16 cellular contexts compared by ENCODE assay signal in the genomic region with DNA sequence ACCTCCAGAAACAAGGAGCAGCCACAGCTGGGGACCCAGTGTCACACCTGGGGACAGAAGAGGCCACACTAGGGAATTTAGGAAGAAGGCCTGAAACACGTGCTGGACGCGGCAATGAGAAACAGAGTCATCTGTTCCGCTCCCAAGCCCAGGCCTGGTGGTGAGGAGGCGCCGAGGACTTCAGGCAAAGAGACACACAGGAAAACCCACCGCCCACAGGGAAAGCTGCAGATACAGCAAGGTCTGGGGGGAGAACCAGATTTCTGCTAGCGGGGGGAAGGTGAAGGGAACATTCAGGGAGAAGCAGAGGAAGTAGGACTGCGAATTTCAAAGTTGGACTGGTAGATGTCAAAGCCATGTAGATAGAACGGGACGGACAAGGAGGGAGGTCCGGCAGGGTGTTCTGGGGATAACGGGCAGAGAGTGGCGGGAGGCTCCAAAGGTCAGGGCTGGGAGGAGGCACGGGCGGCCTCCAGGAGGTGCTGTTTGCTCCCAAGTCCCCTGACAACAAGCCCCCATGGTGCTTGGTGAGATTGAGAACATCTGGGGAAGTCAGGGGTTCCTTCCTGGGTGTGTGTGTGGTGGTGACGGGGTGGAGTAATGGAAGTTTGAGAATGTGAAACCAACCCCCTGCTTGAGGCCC.
DNase-seq lines count a peak whose midpoint lies in the region; ATAC-seq and TF ChIP-seq lines count a peak whose summit lies in the region.
"Had no signal": no experiment of that assay in that cellular context is flagged by ENCODE, and none has a peak within 500 bp of the region (broad histone marks: within the 10 kb centered on the region; RNA-seq: fewer than 3 reads in every experiment).

No MANE protein-coding gene starts in this region.

- H3K4me1 ChIP-seq in DND-41 (ENCODE audit: insufficient read depth, low read length) (peaks cover 15% of the 10 kb centered on the region; the same call in 1 of the 2 replicates), H9 (ENCODE audit: insufficient read depth, low read length) (peaks cover 9% of the 10 kb centered on the region), SK-N-SH (ENCODE audit: control insufficient read depth in 1 of 2, insufficient read depth in 2 of 2, low read depth in 1 of 2, low read length in 1 of 2) (no peaks in the 10 kb centered on the region)
- H3K4me1 ChIP-seq: Caco-2, HAP-1 had no signal

- H3K4me3 ChIP-seq in DND-41 (ENCODE audit: low read depth in 1 of 2, low read length in 2 of 2) (no peak overlapping the region), SK-N-SH (ENCODE audit: low read depth in 2 of 2, low read length in 1 of 2) (no peak overlapping the region)
- H3K4me3 ChIP-seq: HAP-1, SK-N-MC had no signal

- ATAC-seq in DND-41 (ENCODE audit: insufficient read depth, low read depth) (no peak), WTC11 (peak; percentile 34)
- ATAC-seq in activated T-cell treated with anti-CD3 and anti-CD28 coated beads, Interleukin-2, amount 50 U/mL, for 72 hours (replicated peaks in 1 of 2), result no peak

- no peak for TF ChIP-seq RAD21 in SK-N-SH (IDR thresholded peaks at IDR 0.05; ENCODE audit: low read length)

- H3K9ac ChIP-seq in DND-41 (ENCODE audit: low read depth, low read length) (no peak overlapping the region), H9 (ENCODE audit: extremely low read depth, insufficient read length, low read length) (no peak overlapping the region), SK-N-SH (no peak overlapping the region)

- H3K27ac ChIP-seq in DND-41 (ENCODE audit: low read length), result no peak overlapping the region
- no peak overlapping the region for H3K27ac ChIP-seq in H9 (ENCODE audit: insufficient read length, low read depth, low read length)
- H3K27ac ChIP-seq in SK-N-SH (ENCODE audit: low read depth in 2 of 2, low read length in 1 of 2), result no peak overlapping the region
- H3K27ac ChIP-seq: SK-N-MC had no signal

- no peak overlapping the region for H3K14ac ChIP-seq in H9 (ENCODE audit: insufficient read depth, low read length)

- TF ChIP-seq EP300 in SK-N-SH (IDR thresholded peaks at IDR 0.05; ENCODE audit: borderline replicate concordance in 1 of 2, low read depth in 1 of 2, low read length in 1 of 2), result no peak

- no peak overlapping the region for H3K18ac ChIP-seq in H9 (ENCODE audit: insufficient read length, low read depth, low read length)

- peak overlapping the region; percentile 29 for H3T11ph ChIP-seq in H9 (ENCODE audit: low read length)

- no peaks in the 10 kb centered on the region for H3K27me3 ChIP-seq in DND-41 (ENCODE audit: insufficient read depth, low read length, poor library complexity)
- H3K27me3 ChIP-seq in H9 (ENCODE audit: insufficient read depth, low read length), result no peaks in the 10 kb centered on the region
- H3K27me3 ChIP-seq in SK-N-SH (ENCODE audit: insufficient read depth), result no peaks in the 10 kb centered on the region

- H3K27me3 Mint-ChIP-seq in H9 (ENCODE audit: low read depth), result peaks cover 7% of the 10 kb centered on the region
- H3K27me3 Mint-ChIP-seq in WTC11 (ENCODE audit: low read depth), result peaks cover 5% of the 10 kb centered on the region; the same call in 1 of the 2 replicates
- H3K27me3 Mint-ChIP-seq in progenitor cell of endocrine pancreas, result peaks cover 10% of the 10 kb centered on the region
- peaks cover 2% of the 10 kb centered on the region for H3K27me3 Mint-ChIP-seq in activated CD4-positive, alpha-beta T cell treated with anti-CD3 and anti-CD28 coated beads, Interleukin-2, amount 10 ng/mL, durations not matched to agents 7 days and 5 days
- H3K27me3 Mint-ChIP-seq in activated T-cell treated with anti-CD3 and anti-CD28 coated beads, Interleukin-2, amount 50 U/mL, for 72 hours (ENCODE audit: low read depth), result peaks cover 6% of the 10 kb centered on the region

- H3K79me2 ChIP-seq in DND-41 (ENCODE audit: insufficient read depth, low read length) (no peaks in the 10 kb centered on the region), H9 (ENCODE audit: insufficient read depth, low read length) (no peaks in the 10 kb centered on the region), SK-N-SH (ENCODE audit: insufficient read depth) (no peaks in the 10 kb centered on the region)

- no peaks in the 10 kb centered on the region for H3F3A ChIP-seq in SK-N-SH (replicated peaks; ENCODE audit: insufficient read depth)

- TF ChIP-seq CTCF in DND-41 (IDR thresholded peaks at IDR 0.05; ENCODE audit: borderline replicate concordance, extremely low read depth, low read length, poor library complexity, severe bottlenecking) (peak; percentile 18), H9 (conservative IDR thresholded peaks at IDR 0.05) (peak; percentile 48; the same call in 2 of the 3 replicates), WTC11 (IDR thresholded peaks at IDR 0.05) (no peak), progenitor cell of endocrine pancreas (IDR thresholded peaks at IDR 0.05; ENCODE audit: unreplicated experiment) (no peak), SK-N-SH (IDR thresholded peaks at IDR 0.05) (no peak)

- WGBS in H9 (ENCODE audit: extremely low coverage, insufficient read length, low lambda C conversion rate), result no CpG with 5 or more reads among the region's 17 CpGs
- WGBS in SK-N-SH (ENCODE audit: low lambda C conversion rate), result 49% methylated on average over 17 of the region's 17 CpGs

- POLR2A ChIA-PET in WTC11 (lab: Charles Lee), result no interaction called here
- POLR2A ChIA-PET in activated CD4-positive, alpha-beta T cell treated with anti-CD3 and anti-CD28 coated beads, Interleukin-2, amount 10 ng/mL, durations not matched to agents 7 days and 5 days (lab: Charles Lee), result no interaction called here
- POLR2A ChIA-PET in SK-N-SH (lab: Yijun Ruan, JAX), result interaction anchor here (0.5 kb wide), 1 partner anchor 1036 kb away, joined by 3 read pairs; no protein-coding TSS in a partner anchor

- no peak overlapping the region for H3K23ac ChIP-seq in H9 (ENCODE audit: insufficient read length, low read depth, low read length)

- no peak overlapping the region for H4K8ac ChIP-seq in H9 (replicated peaks; ENCODE audit: insufficient read length, low read depth, low read length)

- H2BK20ac ChIP-seq in H9 (ENCODE audit: low read depth, low read length, poor library complexity, severe bottlenecking), result no peak overlapping the region

- no peak overlapping the region for H3K4me2 ChIP-seq in DND-41 (ENCODE audit: insufficient read depth, low read length)
- no peak overlapping the region for H3K4me2 ChIP-seq in H9 (ENCODE audit: insufficient read depth, insufficient read length, low read length)
- no peak overlapping the region for H3K4me2 ChIP-seq in SK-N-SH

- DNase-seq in DND-41 (no peak), H9 (no peak), WTC11 (ENCODE audit: low spot score) (no peak), progenitor cell of endocrine pancreas (ENCODE audit: low spot score, unreplicated experiment) (no peak), SK-N-SH (no peak)
- DNase-seq in activated CD4-positive, alpha-beta T cell treated with anti-CD3 and anti-CD28 coated beads, Interleukin-2, amount 10 ng/mL, durations not matched to agents 7 days and 5 days, result no peak
- no peak for DNase-seq in activated T-cell treated with anti-CD3 and anti-CD28 coated beads, Interleukin-2, amount 50 U/mL, for 72 hours
- DNase-seq: ACHN; Caco-2; CD4-positive, CD25-positive, alpha-beta regulatory T cell; GF-D8; NCI-H1694 treated with DMSO at 0.1 percent for 48 hours; NCI-H510A treated with DMSO at 0.1 percent for 48 hours; NCI-H774 had no signal

- no peak overlapping the region for H3K4ac ChIP-seq in H9 (ENCODE audit: low read depth, low read length)

- CTCF ChIA-PET in WTC11 (lab: Charles Lee) (no interaction called here), SK-N-SH (lab: Yijun Ruan, JAX) (interaction anchor here (2.7 kb wide), 1 partner anchor 16 kb away, joined by 7 read pairs; no protein-coding TSS in a partner anchor)
- CTCF ChIA-PET in activated CD4-positive, alpha-beta T cell treated with anti-CD3 and anti-CD28 coated beads, Interleukin-2, amount 10 ng/mL, durations not matched to agents 7 days and 5 days (lab: Charles Lee), result interaction anchor here (1.2 to 1.4 kb wide), 2 partner anchors 13 to 20 kb away, joined by 4 to 5 read pairs; no protein-coding TSS in a partner anchor

- no peak overlapping the region for H2BK15ac ChIP-seq in H9 (ENCODE audit: low read depth, low read length)

- H3K4me1 Mint-ChIP-seq in H9 (peaks cover 22 to 41% of the 10 kb centered on the region in 2 experiments), WTC11 (peaks cover 18% of the 10 kb centered on the region), progenitor cell of endocrine pancreas (ENCODE audit: low read depth) (peaks cover 7% of the 10 kb centered on the region)
- peaks cover 22% of the 10 kb centered on the region for H3K4me1 Mint-ChIP-seq in activated CD4-positive, alpha-beta T cell treated with anti-CD3 and anti-CD28 coated beads, Interleukin-2, amount 10 ng/mL, durations not matched to agents 7 days and 5 days
- H3K4me1 Mint-ChIP-seq in activated T-cell treated with anti-CD3 and anti-CD28 coated beads, Interleukin-2, amount 50 U/mL, for 72 hours (ENCODE audit: low read depth), result peaks cover 45% of the 10 kb centered on the region

- H2AFZ ChIP-seq in DND-41 (ENCODE audit: low read depth, low read length), result no peak overlapping the region
- H2AFZ ChIP-seq in H9 (ENCODE audit: low read length), result no peak overlapping the region
- no peak overlapping the region for H2AFZ ChIP-seq in SK-N-SH (ENCODE audit: low read depth)

- no peaks in the 10 kb centered on the region for H3K9me2 ChIP-seq in SK-N-SH

- no peak overlapping the region for H2BK12ac ChIP-seq in H9 (ENCODE audit: insufficient read length, low read depth, low read length)

- no peaks in the 10 kb centered on the region for H3K36me3 ChIP-seq in DND-41 (ENCODE audit: insufficient read depth, low read length)
- no peaks in the 10 kb centered on the region for H3K36me3 ChIP-seq in SK-N-SH (replicated peaks in 1 of 2; ENCODE audit: control insufficient read depth in 1 of 2, insufficient read depth in 2 of 2, low read length in 1 of 2)
- H3K36me3 ChIP-seq: HAP-1 had no signal

- H2BK120ac ChIP-seq in H9 (ENCODE audit: low read depth, low read length, poor library complexity, severe bottlenecking), result no peak overlapping the region

- H3K9me3 ChIP-seq in DND-41 (ENCODE audit: insufficient read depth, low read length, severe bottlenecking) (no peaks in the 10 kb centered on the region), H9 (ENCODE audit: control insufficient read depth, low read depth, low read length) (no peaks in the 10 kb centered on the region), SK-N-SH (no peaks in the 10 kb centered on the region)
- H3K9me3 ChIP-seq: Caco-2, HAP-1 had no signal

- no peak overlapping the region for H4K5ac ChIP-seq in H9 (ENCODE audit: insufficient read length, low read depth, low read length)

- H3K4me3 Mint-ChIP-seq in H9 (no peak overlapping the region), WTC11 (no peak overlapping the region), progenitor cell of endocrine pancreas (ENCODE audit: low read depth) (no peak overlapping the region)
- no peak overlapping the region for H3K4me3 Mint-ChIP-seq in activated CD4-positive, alpha-beta T cell treated with anti-CD3 and anti-CD28 coated beads, Interleukin-2, amount 10 ng/mL, durations not matched to agents 7 days and 5 days
- no peak overlapping the region for H3K4me3 Mint-ChIP-seq in activated T-cell treated with anti-CD3 and anti-CD28 coated beads, Interleukin-2, amount 50 U/mL, for 72 hours

- H3K79me1 ChIP-seq in H9 (ENCODE audit: insufficient read depth, low read depth, low read length, poor library complexity, severe bottlenecking), result no peaks in the 10 kb centered on the region

- no peak overlapping the region for H2BK5ac ChIP-seq in H9 (ENCODE audit: insufficient read length, low read length)

- H3K23me2 ChIP-seq in H9 (ENCODE audit: insufficient read length, low read depth, low read length, poor library complexity, severe bottlenecking), result no peaks in the 10 kb centered on the region

- H3K27ac Mint-ChIP-seq in H9 (no peak overlapping the region), WTC11 (no peak overlapping the region), progenitor cell of endocrine pancreas (peak overlapping the region; percentile 31)
- no peak overlapping the region for H3K27ac Mint-ChIP-seq in activated CD4-positive, alpha-beta T cell treated with anti-CD3 and anti-CD28 coated beads, Interleukin-2, amount 10 ng/mL, durations not matched to agents 7 days and 5 days
- H3K27ac Mint-ChIP-seq in activated T-cell treated with anti-CD3 and anti-CD28 coated beads, Interleukin-2, amount 50 U/mL, for 72 hours, result no peak overlapping the region

- no peak overlapping the region for H2AK5ac ChIP-seq in H9 (ENCODE audit: insufficient read length, low read length)

- no peak overlapping the region for H3K56ac ChIP-seq in H9 (ENCODE audit: insufficient read length, low read depth, low read length)

- H3K9me3 Mint-ChIP-seq in H9 (peaks cover 0 to 3% of the 10 kb centered on the region in 2 experiments; a peak in 3 of 5 replicates), WTC11 (no peaks in the 10 kb centered on the region; the same call in 1 of the 2 replicates), progenitor cell of endocrine pancreas (ENCODE audit: low read depth) (no peaks in the 10 kb centered on the region)
- no peaks in the 10 kb centered on the region for H3K9me3 Mint-ChIP-seq in activated CD4-positive, alpha-beta T cell treated with anti-CD3 and anti-CD28 coated beads, Interleukin-2, amount 10 ng/mL, durations not matched to agents 7 days and 5 days
- H3K9me3 Mint-ChIP-seq in activated T-cell treated with anti-CD3 and anti-CD28 coated beads, Interleukin-2, amount 50 U/mL, for 72 hours, result no peaks in the 10 kb centered on the region

- H4K20me1 ChIP-seq in DND-41 (ENCODE audit: insufficient read depth, low read length) (no peaks in the 10 kb centered on the region), H9 (ENCODE audit: control insufficient read depth, insufficient read depth, insufficient read length) (no peaks in the 10 kb centered on the region), SK-N-SH (ENCODE audit: insufficient read depth) (no peaks in the 10 kb centered on the region)

- H3K36me3 Mint-ChIP-seq in H9 (ENCODE audit: insufficient read depth in 1 of 3, low read depth in 3 of 3) (no peaks in the 10 kb centered on the region; a peak in 1 of 7 replicates), WTC11 (no peaks in the 10 kb centered on the region), progenitor cell of endocrine pancreas (ENCODE audit: insufficient read depth) (no peaks in the 10 kb centered on the region)
- no peaks in the 10 kb centered on the region for H3K36me3 Mint-ChIP-seq in activated CD4-positive, alpha-beta T cell treated with anti-CD3 and anti-CD28 coated beads, Interleukin-2, amount 10 ng/mL, durations not matched to agents 7 days and 5 days (ENCODE audit: low read depth)
- no peaks in the 10 kb centered on the region for H3K36me3 Mint-ChIP-seq in activated T-cell treated with anti-CD3 and anti-CD28 coated beads, Interleukin-2, amount 50 U/mL, for 72 hours (ENCODE audit: insufficient read depth in 2 of 2)
- H3K36me3 Mint-ChIP-seq: CD4-positive, CD25-positive, alpha-beta regulatory T cell had no signal

- H4K91ac ChIP-seq in H9 (ENCODE audit: insufficient read length, low read depth, low read length), result no peak overlapping the region

Comparison
In these comparisons a context has a peak if more than half of its experiments do, and no peak if none do; other contexts are left out.
1. CTCF ChIP-seq: peak in DND-41 (single experiment) and H9 (single experiment); none in WTC11 (single experiment), progenitor cell of endocrine pancreas (single experiment) and SK-N-SH (single experiment).